In the genomic region with DNA sequence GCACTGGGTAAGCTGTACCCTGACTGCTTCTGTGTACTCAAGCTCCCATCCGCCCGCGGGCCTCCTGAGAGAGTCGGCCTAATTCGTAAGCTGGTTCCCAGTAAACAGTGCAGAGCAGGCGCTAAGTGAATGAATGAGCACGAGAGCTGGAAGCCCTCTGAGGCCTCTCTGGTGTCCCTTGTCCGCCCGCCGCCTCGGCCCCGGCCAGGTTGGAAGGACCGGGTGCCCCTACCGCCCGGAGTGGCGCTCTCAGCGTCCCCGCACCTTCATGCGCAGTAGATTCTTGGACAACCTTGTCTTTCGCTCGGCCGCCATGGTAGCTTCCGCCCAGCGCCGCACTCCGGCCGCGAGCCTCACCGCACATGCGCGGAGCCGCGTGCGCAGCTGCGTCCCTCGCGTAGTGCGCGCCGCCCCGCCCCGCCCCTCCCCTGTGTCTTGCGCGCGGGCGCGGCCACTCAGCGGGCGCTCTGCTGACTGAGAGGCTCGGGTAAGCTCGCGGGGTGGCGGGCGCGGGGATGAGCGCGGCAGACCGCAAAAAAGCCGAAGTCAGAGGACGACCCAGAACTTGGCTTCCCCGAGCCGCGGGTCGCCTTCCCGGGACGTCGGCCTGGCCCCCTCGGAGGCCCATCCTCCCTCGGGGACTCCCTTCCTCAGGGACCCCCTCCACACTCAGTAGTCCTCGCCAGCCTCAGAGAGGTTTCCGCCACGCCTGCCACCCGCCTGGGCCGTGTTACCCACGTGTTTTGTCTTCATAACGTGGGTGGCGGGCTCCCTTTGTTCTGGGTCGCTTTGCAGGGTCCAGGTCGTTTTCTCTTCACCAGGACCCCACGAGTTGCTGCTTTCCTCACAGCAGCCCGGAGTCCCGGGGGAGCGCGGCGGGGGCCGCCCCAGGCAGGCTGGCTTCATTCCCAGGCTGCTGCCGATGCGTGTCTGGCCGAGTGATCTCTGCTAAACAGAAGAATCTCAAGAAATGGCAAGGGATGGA, we compare ENCODE assay signal across 8 cellular contexts.
DNase-seq lines count a peak whose midpoint lies in the region; ATAC-seq and TF ChIP-seq lines count a peak whose summit lies in the region.

A gene with protein sequence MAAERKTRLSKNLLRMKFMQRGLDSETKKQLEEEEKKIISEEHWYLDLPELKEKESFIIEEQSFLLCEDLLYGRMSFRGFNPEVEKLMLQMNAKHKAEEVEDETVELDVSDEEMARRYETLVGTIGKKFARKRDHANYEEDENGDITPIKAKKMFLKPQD (minus strand): TSS at position 364 of the 985 bp plus-strand sequence. CDS start 49 bp downstream, at position 315.

- peak within 1 kb of the TSS; percentile 88 to 94 (median 91) for H3K4me3 Mint-ChIP-seq in nephron

- DNase-seq in DND-41 (peak; percentile 89), RWPE1 (ENCODE audit: low spot score) (peak; percentile 87), fibroblast of pulmonary artery (ENCODE audit: low read depth) (peak; percentile 93)
- peak; percentile 87 for DNase-seq in activated T-helper 9 cell treated with anti-CD3 and anti-CD28 coated beads, Interleukin-2, amount 50 U/mL, for 16 hours (ENCODE audit: low read depth)
- peak; percentile 92 for DNase-seq in stimulated activated naive CD8-positive, alpha-beta T cell treated with anti-CD3 and anti-CD28 coated beads, Interleukin-15, Interleukin-2, amounts not matched to agents 100 U/mL and 50 U/mL, for 24 hours

- H3K36me3 Mint-ChIP-seq in nephron (ENCODE audit: low read depth), result peaks cover 45% of the 10 kb centered on the region

- H3K4me1 ChIP-seq in DND-41 (ENCODE audit: insufficient read depth, low read length), result peaks cover 28% of the 10 kb centered on the region

- H3K4me2 ChIP-seq in DND-41 (ENCODE audit: insufficient read depth, low read length), result peak within 1 kb of the TSS; percentile 97

- H3K27me3 ChIP-seq in DND-41 (ENCODE audit: insufficient read depth, low read length, poor library complexity), result peaks cover 24% of the 10 kb centered on the region

- CTCF ChIA-PET in RWPE1 (lab: Yijun Ruan, JAX), result interaction anchor here (0.6 to 0.7 kb wide), 2 partner anchors 109 to 463 kb away, joined by 4 to 6 read pairs; no protein-coding TSS in a partner anchor

- peak within 1 kb of the TSS; percentile 87 for H2AFZ ChIP-seq in DND-41 (ENCODE audit: low read depth, low read length)

- H3K9me3 Mint-ChIP-seq in nephron, result peaks cover 13% of the 10 kb centered on the region

- peak; percentile 92 for ATAC-seq in DND-41 (ENCODE audit: insufficient read depth, low read depth)
- ATAC-seq in GM21786 (IDR thresholded peaks at IDR 0.05; ENCODE audit: unreplicated experiment), result peak; percentile 94
- peak; percentile 98 for ATAC-seq in stimulated activated naive CD8-positive, alpha-beta T cell treated with anti-CD3 and anti-CD28 coated beads, Interleukin-15, Interleukin-2, amounts not matched to agents 100 U/mL and 50 U/mL, for 24 hours

- H3K9me3 ChIP-seq in DND-41 (ENCODE audit: insufficient read depth, low read length, severe bottlenecking), result no peaks in the 10 kb centered on the region
- H3K9me3 ChIP-seq in KOPT-K1 (ENCODE audit: insufficient read depth, low read length, poor library complexity, severe bottlenecking), result peaks cover 4% of the 10 kb centered on the region

- peaks cover 9% of the 10 kb centered on the region; the same call in 1 of the 2 replicates for H4K20me1 ChIP-seq in DND-41 (ENCODE audit: insufficient read depth, low read length)

- H3K27ac ChIP-seq in DND-41 (ENCODE audit: low read length) (peak within 1 kb of the TSS; percentile 81), KOPT-K1 (ENCODE audit: low read depth, low read length, poor library complexity, severe bottlenecking) (peak within 1 kb of the TSS; percentile 71), RWPE1 (peak within 1 kb of the TSS; percentile 68)

- no peak for TF ChIP-seq CTCF in DND-41 (IDR thresholded peaks at IDR 0.05; ENCODE audit: borderline replicate concordance, extremely low read depth, low read length, poor library complexity, severe bottlenecking)
- TF ChIP-seq CTCF in RWPE1 (conservative IDR thresholded peaks at IDR 0.05; ENCODE audit: low read depth), result no peak
- TF ChIP-seq CTCF in fibroblast of pulmonary artery (IDR thresholded peaks at IDR 0.05; ENCODE audit: low read length, missing control alignments), result no peak
- TF ChIP-seq CTCF in nephron (IDR thresholded peaks at IDR 0.05; ENCODE audit: unreplicated experiment in 3 of 3), result peak in 1 of 3 experiments; percentile 9

- peaks cover 30% of the 10 kb centered on the region for H3K36me3 ChIP-seq in DND-41 (ENCODE audit: insufficient read depth, low read length)
- peaks cover 29% of the 10 kb centered on the region for H3K36me3 ChIP-seq in KOPT-K1 (ENCODE audit: insufficient read depth, low read length)

- H3K79me2 ChIP-seq in DND-41 (ENCODE audit: insufficient read depth, low read length), result peaks cover 47% of the 10 kb centered on the region

- H3K4me3 ChIP-seq in DND-41 (ENCODE audit: low read depth in 1 of 2, low read length in 2 of 2) (peak within 1 kb of the TSS; percentile 64 to 77), fibroblast of pulmonary artery (replicated peaks; ENCODE audit: low read depth, low read length) (peak within 1 kb of the TSS; percentile 83)

- peak within 1 kb of the TSS; percentile 73 to 96 (median 94) for H3K27ac Mint-ChIP-seq in nephron

- peaks cover 10% of the 10 kb centered on the region for H3K4me1 Mint-ChIP-seq in nephron

- H3K9ac ChIP-seq in DND-41 (ENCODE audit: low read depth, low read length), result peak within 1 kb of the TSS; percentile 94

- POLR2A ChIA-PET in RWPE1 (lab: Yijun Ruan, JAX; ENCODE audit: low non-redundant PET), result no interaction called here

- peaks cover 35% of the 10 kb centered on the region for H3K27me3 Mint-ChIP-seq in nephron (ENCODE audit: low read depth)

Comparison
In these comparisons a context has a peak if more than half of its experiments do, and no peak if none do; other contexts are left out.
1. Peak in every context shown above with its lines: DNase-seq, ATAC-seq, H3K4me3 ChIP-seq and H3K27ac ChIP-seq.